Comparison of ENCODE assay signal across 8 cellular contexts in genomic region chr15:38690737-38691332, GRCh38.
DNase-seq lines count a peak whose midpoint lies in the region; ATAC-seq, FAIRE-seq and TF ChIP-seq lines count a peak whose summit lies in the region.

No MANE protein-coding gene starts in this region.

- peak overlapping the region; percentile 54 for H3K27ac Mint-ChIP-seq in activated CD4-positive, alpha-beta T cell treated with anti-CD3 and anti-CD28 coated beads, Interleukin-2, amount 10 ng/mL, durations not matched to agents 24 days and 14 days

- TF ChIP-seq CTCF in coronary artery (IDR thresholded peaks at IDR 0.05) (peak; percentile 40), lower leg skin (IDR thresholded peaks at IDR 0.05) (no peak)

- intact Hi-C loops in activated CD4-positive, alpha-beta T cell treated with anti-CD3 and anti-CD28 coated beads, Interleukin-2, amount 10 ng/mL, durations not matched to agents 24 days and 14 days (cut with micrococcal nuclease), result loop anchor here (1.0 kb wide), 4 partner anchors 127 to 251 kb away; partner anchors contain the start of gene RASGRP1
- intact Hi-C loops in lower leg skin (cut with DNase I; ENCODE audit: low total_unique reads), result loop anchor here (5.0 kb wide), 1 partner anchor 219 kb away; no protein-coding TSS in a partner anchor

- H3K36me3 Mint-ChIP-seq in activated CD4-positive, alpha-beta T cell treated with anti-CD3 and anti-CD28 coated beads, Interleukin-2, amount 10 ng/mL, durations not matched to agents 24 days and 14 days (ENCODE audit: low read depth), result peaks cover 2% of the 10 kb centered on the region

- FAIRE-seq in G401.6 (lab: Jason Lieb, UNC), result peak; percentile 70

- H3K4me3 ChIP-seq in coronary artery (no peak overlapping the region), lower leg skin (ENCODE audit: low read depth, poor library complexity, severe bottlenecking) (no peak overlapping the region)

- WGBS in lower leg skin, 2 donors, result 20% methylated on average over 4 of the region's 4 CpGs

- ATAC-seq in HG02642 (IDR thresholded peaks at IDR 0.05; ENCODE audit: poor library complexity, unreplicated experiment) (peak; percentile 53), HG03095 (IDR thresholded peaks at IDR 0.05; ENCODE audit: unreplicated experiment) (no peak)

- no peak overlapping the region for H3K4me3 Mint-ChIP-seq in activated CD4-positive, alpha-beta T cell treated with anti-CD3 and anti-CD28 coated beads, Interleukin-2, amount 10 ng/mL, durations not matched to agents 24 days and 14 days

- TF ChIP-seq POLR2A in lower leg skin (IDR thresholded peaks at IDR 0.05), result no peak

- H3K9me3 Mint-ChIP-seq in activated CD4-positive, alpha-beta T cell treated with anti-CD3 and anti-CD28 coated beads, Interleukin-2, amount 10 ng/mL, durations not matched to agents 24 days and 14 days, result no peaks in the 10 kb centered on the region

- DNase-seq in NCI-H345 (lab: John Stamatoyannopoulos, UW) (peak; percentile 41), coronary artery (ENCODE audit: low spot score) (no peak), lower leg skin (ENCODE audit: low spot score in 2 of 2) (peak; percentile 53 to 90)
- DNase-seq in activated CD4-positive, alpha-beta T cell treated with anti-CD3 and anti-CD28 coated beads, Interleukin-2, amount 10 ng/mL, durations not matched to agents 24 days and 14 days, result peak; percentile 94
- DNase-seq in stimulated activated CD8-positive, alpha-beta memory T cell treated with anti-CD3 and anti-CD28 coated beads, Interleukin-15, amount 100 ng/mL, for 1 hour (ENCODE audit: low read depth), result peak; percentile 76

- H3K4me1 Mint-ChIP-seq in activated CD4-positive, alpha-beta T cell treated with anti-CD3 and anti-CD28 coated beads, Interleukin-2, amount 10 ng/mL, durations not matched to agents 24 days and 14 days, result peaks cover 75% of the 10 kb centered on the region

- H3K27me3 Mint-ChIP-seq in activated CD4-positive, alpha-beta T cell treated with anti-CD3 and anti-CD28 coated beads, Interleukin-2, amount 10 ng/mL, durations not matched to agents 24 days and 14 days, result no peaks in the 10 kb centered on the region

- H3K27ac ChIP-seq in coronary artery, result no peak overlapping the region
